Comparison of ENCODE assay signal across 26 cellular contexts in the genomic region with DNA sequence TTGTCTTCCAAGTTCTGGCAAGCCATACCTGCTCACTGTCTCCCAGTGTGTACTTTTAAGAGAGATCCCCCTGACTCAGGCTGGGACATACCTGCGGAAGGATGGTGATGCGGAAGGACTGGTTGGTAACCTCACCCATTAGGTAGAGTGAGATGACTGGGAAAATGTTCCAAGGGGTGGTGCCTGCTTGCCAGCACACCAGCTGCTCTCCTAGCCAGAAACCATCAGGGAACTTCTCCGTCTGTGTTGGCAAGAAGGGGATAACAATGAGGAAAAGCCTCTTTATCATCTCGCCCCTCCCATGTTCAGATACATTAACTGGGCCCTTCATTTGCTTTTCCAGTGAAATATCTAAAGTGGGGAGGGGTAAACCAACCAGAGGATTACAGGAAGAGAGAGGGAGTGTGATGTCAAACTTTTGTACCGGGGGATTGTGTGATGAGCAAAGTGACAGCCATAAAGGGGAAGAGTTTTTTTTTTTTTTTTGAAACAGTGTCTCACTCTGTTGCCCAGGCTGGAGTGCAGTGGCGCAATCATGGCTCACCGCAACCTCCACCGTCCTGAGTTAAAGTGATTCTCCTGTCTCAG. TPM values are rescaled to one million over a fixed set of nuclear protein-coding genes. Genes with fewer than 3 reads are reported as not detected.
DNase-seq lines count a peak whose midpoint lies in the region; ATAC-seq and TF ChIP-seq lines count a peak whose summit lies in the region.
"Had no signal": no experiment of that assay in that cellular context is flagged by ENCODE, and none has a peak within 500 bp of the region (broad histone marks: within the 10 kb centered on the region; RNA-seq: fewer than 3 reads in every experiment).

A gene (plus strand): TSS at position 538 of the 588 bp plus-strand sequence.

- intact Hi-C loops in HCT116 (cut with micrococcal nuclease) (no loop called here), testis (cut with DNase I; ENCODE audit: low total_unique reads) (no loop called here)

- RAD21 ChIA-PET in HCT116 (lab: Charles Lee; ENCODE audit: low non-redundant PET in 1 of 2, low total read pairs in 2 of 2, uncharacterized antibody in 2 of 2, unreplicated experiment in 2 of 2), result no interaction called here

- H3K27ac Mint-ChIP-seq in nephron progenitor cell, result peak within 1 kb of the TSS; percentile 56
- H3K27ac Mint-ChIP-seq: activated CD4-positive, alpha-beta T cell treated with anti-CD3 and anti-CD28 coated beads for 36 hours; activated T-cell treated with anti-CD3 and anti-CD28 coated beads, Interleukin-2, amount 50 U/mL, for 72 hours had no signal

- H3K27me3 Mint-ChIP-seq in nephron progenitor cell (ENCODE audit: low read depth, poor library complexity), result no peaks in the 10 kb centered on the region
- H3K27me3 Mint-ChIP-seq: activated CD4-positive, alpha-beta T cell treated with anti-CD3 and anti-CD28 coated beads for 36 hours had no signal

- no peak within 1 kb of the TSS for H3K9ac ChIP-seq in HCT116 (ENCODE audit: low read length)
- H3K9ac ChIP-seq: parathyroid adenoma had no signal

- H3K9me2 ChIP-seq in HCT116 (ENCODE audit: insufficient read depth), result no peaks in the 10 kb centered on the region

- TF ChIP-seq CTCF in HCT116 (IDR thresholded peaks at IDR 0.05 in 2 of 3, conservative IDR thresholded peaks at IDR 0.05 in 1 of 3; ENCODE audit: borderline replicate concordance in 1 of 3, insufficient read depth in 1 of 3, low read depth in 2 of 3, low read length in 2 of 3) (no peak), nephron progenitor cell (IDR thresholded peaks at IDR 0.05) (no peak), testis (IDR thresholded peaks at IDR 0.05) (no peak), tibial nerve (IDR thresholded peaks at IDR 0.05) (no peak)

- no peak for TF ChIP-seq POLR2A in HCT116 (IDR thresholded peaks at IDR 0.05; ENCODE audit: borderline replicate concordance, extremely low read depth, insufficient read depth, insufficient read length)
- no peak for TF ChIP-seq POLR2A in testis (IDR thresholded peaks at IDR 0.05)
- no peak for TF ChIP-seq POLR2A in tibial nerve (IDR thresholded peaks at IDR 0.05)

- H3K4me3 Mint-ChIP-seq in nephron progenitor cell, result no peak within 1 kb of the TSS
- H3K4me3 Mint-ChIP-seq: activated CD4-positive, alpha-beta T cell treated with anti-CD3 and anti-CD28 coated beads for 36 hours; activated T-cell treated with anti-CD3 and anti-CD28 coated beads, Interleukin-2, amount 50 U/mL, for 72 hours had no signal

- H3K27ac ChIP-seq in HCT116 (ENCODE audit: low read depth, low read length), result no peak within 1 kb of the TSS
- H3K27ac ChIP-seq in testis, result no peak within 1 kb of the TSS
- H3K27ac ChIP-seq in tibial nerve, result no peak within 1 kb of the TSS
- H3K27ac ChIP-seq: parathyroid adenoma had no signal

- H3K4me1 ChIP-seq in HCT116 (ENCODE audit: control insufficient read depth in 1 of 2, insufficient read depth in 2 of 2, low read length in 2 of 2) (peaks cover 2 to 15% of the 10 kb centered on the region in 2 experiments; a peak in 3 of 4 replicates), testis (no peaks in the 10 kb centered on the region), tibial nerve (no peaks in the 10 kb centered on the region)
- H3K4me1 ChIP-seq: parathyroid adenoma had no signal

- H3K4me1 Mint-ChIP-seq in nephron progenitor cell, result no peaks in the 10 kb centered on the region
- H3K4me1 Mint-ChIP-seq: activated CD4-positive, alpha-beta T cell treated with anti-CD3 and anti-CD28 coated beads for 36 hours had no signal

- no peaks in the 10 kb centered on the region for H4K20me1 ChIP-seq in HCT116 (ENCODE audit: insufficient read depth)

- ATAC-seq in HCT116, result no peak
- ATAC-seq in GM19463 (IDR thresholded peaks at IDR 0.05; ENCODE audit: unreplicated experiment), result no peak
- ATAC-seq: activated CD4-positive, alpha-beta T cell treated with anti-CD3 and anti-CD28 coated beads for 36 hours; activated T-cell treated with anti-CD3 and anti-CD28 coated beads, Interleukin-2, amount 50 U/mL, for 72 hours; esophagus mucosa had no signal

- TF ChIP-seq RAD21 in HCT116 (IDR thresholded peaks at IDR 0.05; ENCODE audit: low read depth), result no peak

- no peak for DNase-seq in HCT116 (ENCODE audit: low read depth, low spot score)
- peak; percentile 52 for DNase-seq in cerebellar cortex (ENCODE audit: low spot score)
- no peak for DNase-seq in nephron progenitor cell
- DNase-seq in testis, result no peak
- no peak for DNase-seq in DMS 273 treated with DMSO at 0.1 percent for 48 hours (lab: John Stamatoyannopoulos, UW)
- DNase-seq in tibial nerve (ENCODE audit: low spot score in 2 of 2), result no peak
- DNase-seq: activated CD4-positive, alpha-beta T cell treated with anti-CD3 and anti-CD28 coated beads for 36 hours; activated naive CD4-positive, alpha-beta T cell treated with anti-CD3 and anti-CD28 coated beads, Interleukin-2, amount 50 U/mL, for 16 hours; activated T-cell treated with anti-CD3 and anti-CD28 coated beads, Interleukin-2, amount 50 U/mL, for 72 hours; AML-193; anterior cingulate cortex; cerebellar nuclear complex; COR-L47; effector CD4-positive, alpha-beta T cell; Karpas-422; kidney; mammary epithelial cell; NCI-H1048; NCI-H1930; NCI-H226; OCI-M1; SHP77 treated with DMSO at 0.1 percent for 48 hours; SW 1271 had no signal

- H3K4me3 ChIP-seq in HCT116 (replicated peaks in 1 of 2; ENCODE audit: low read depth in 1 of 2, low read length in 2 of 2), result no peak within 1 kb of the TSS
- H3K4me3 ChIP-seq in testis, result no peak within 1 kb of the TSS
- no peak within 1 kb of the TSS for H3K4me3 ChIP-seq in tibial nerve

- H3K36me3 ChIP-seq in HCT116 (ENCODE audit: control insufficient read depth in 1 of 2, insufficient read depth in 2 of 2, low read length in 2 of 2) (peaks cover 3 to 8% of the 10 kb centered on the region in 2 experiments; a peak in 2 of 4 replicates), testis (ENCODE audit: low read depth, missing control alignments) (no peaks in the 10 kb centered on the region), tibial nerve (peaks cover 0 to 97% (median 2%) of the 10 kb centered on the region in 3 donors)

- no peak within 1 kb of the TSS for H3K4me2 ChIP-seq in HCT116 (ENCODE audit: low read length)

- no peak within 1 kb of the TSS for H2AFZ ChIP-seq in HCT116 (ENCODE audit: low read depth, low read length, poor library complexity, severe bottlenecking)
- H2AFZ ChIP-seq: parathyroid adenoma had no signal

- POLR2A ChIA-PET in HCT116 (lab: Charles Lee), result interaction anchor here (1.5 kb wide), 1 partner anchor 14 kb away, joined by 3 read pairs; no protein-coding TSS in a partner anchor

- no peaks in the 10 kb centered on the region for H3K27me3 ChIP-seq in HCT116 (ENCODE audit: insufficient read depth, low read length)
- H3K27me3 ChIP-seq in testis, result no peaks in the 10 kb centered on the region
- H3K27me3 ChIP-seq in tibial nerve, result no peaks in the 10 kb centered on the region

- TF ChIP-seq EP300 in tibial nerve (IDR thresholded peaks at IDR 0.05), result no peak

- no peaks in the 10 kb centered on the region for H3K79me2 ChIP-seq in HCT116 (ENCODE audit: insufficient read depth, low read length)
- H3K79me2 ChIP-seq: parathyroid adenoma had no signal

- CTCF ChIA-PET in HCT116 (lab: Charles Lee), result no interaction called here

- WGBS in testis, 2 donors, result 92 to 96% methylated on average over 8 of the region's 8 CpGs
- 91 to 94% methylated on average over 8 of the region's 8 CpGs for WGBS in tibial nerve, 2 donors

- no TSS peak for BruUV-seq in HCT116 (replicated peaks; lab: Mats Ljungman, UMichigan)

- H3K9me3 Mint-ChIP-seq in nephron progenitor cell, result no peaks in the 10 kb centered on the region
- H3K9me3 Mint-ChIP-seq: activated T-cell treated with anti-CD3 and anti-CD28 coated beads, Interleukin-2, amount 50 U/mL, for 72 hours had no signal

- H3K9me3 ChIP-seq in HCT116 (ENCODE audit: control insufficient read depth in 1 of 2, insufficient read depth in 1 of 2, low read depth in 1 of 2, low read length in 2 of 2) (no peaks in the 10 kb centered on the region), testis (no peaks in the 10 kb centered on the region), tibial nerve (no peaks in the 10 kb centered on the region)

- H3K36me3 Mint-ChIP-seq in nephron progenitor cell (ENCODE audit: low read depth), result peaks cover 75% of the 10 kb centered on the region

TF ChIP-seq in HCT116, 20 proteins besides CTCF, POLR2A, EP300 and RAD21:
- no peak for TF ChIP-seq TCF7L2 (IDR thresholded peaks at IDR 0.05; ENCODE audit: borderline replicate concordance, extremely low read depth, insufficient read depth, insufficient read length)

RNA-seq across cellular contexts. Expression of the gene that starts here (rescaled TPM):
- total RNA-seq in HCT116 (2021; ENCODE audit: unreplicated experiment), result 10.2 TPM
- polyA plus RNA-seq in HCT116 (2012), result 4.4 and 5.0 TPM in 2 replicates
- total RNA-seq in testis, result 10 to 100 TPM; 13.8 to 17.9 TPM
- 11.2 TPM for polyA plus RNA-seq in testis (ENCODE audit: insufficient read depth, low read depth, low replicate concordance)
- total RNA-seq in tibial nerve, result 1 to 10 TPM; 4.3 to 9.4 (median 6.6) TPM
